ENCODE assay signal across 20 cellular contexts in genomic region chr7:50552139-50552538, GRCh38. TPM values are rescaled to one million over a fixed set of nuclear protein-coding genes. Genes with fewer than 3 reads are reported as not detected.
DNase-seq lines count a peak whose midpoint lies in the region; ATAC-seq and TF ChIP-seq lines count a peak whose summit lies in the region.
"Had no signal": no experiment of that assay in that cellular context is flagged by ENCODE, and none has a peak within 500 bp of the region (broad histone marks: within the 10 kb centered on the region; RNA-seq: fewer than 3 reads in every experiment).

No MANE protein-coding gene starts in this region.

- H3K27ac Mint-ChIP-seq in WTC11: no peak overlapping the region
- H3K27ac Mint-ChIP-seq: activated CD8-positive, alpha-beta T cell treated with anti-CD3 and anti-CD28 coated beads, Interleukin-2, amount 10 ng/mL, durations not matched to agents 7 days and 5 days; activated T-helper 17 cell treated with anti-CD3 and anti-CD28 coated beads, Interleukin-2, amount 50 U/mL, for 72 hours; CD8-positive, alpha-beta memory T cell; mesothelial cell of epicardium had no signal

- H3K9me3 Mint-ChIP-seq in WTC11: peaks cover 4% of the 10 kb centered on the region
- H3K9me3 Mint-ChIP-seq: activated T-helper 17 cell treated with anti-CD3 and anti-CD28 coated beads, Interleukin-2, amount 50 U/mL, for 72 hours; CD8-positive, alpha-beta memory T cell; mesothelial cell of epicardium had no signal

- ATAC-seq in left lung: peak; percentile 95
- ATAC-seq in WTC11: no peak
- ATAC-seq in omental fat pad (ENCODE audit: low FRiP score): no peak
- ATAC-seq: activated CD8-positive, alpha-beta T cell treated with anti-CD3 and anti-CD28 coated beads, Interleukin-2, amount 10 ng/mL, durations not matched to agents 7 days and 5 days; activated T-helper 17 cell treated with anti-CD3 and anti-CD28 coated beads, Interleukin-2, amount 50 U/mL, for 72 hours had no signal

- CTCF ChIA-PET in WTC11 (lab: Charles Lee): no interaction called here

- H3K9me3 ChIP-seq in left lung: no peaks in the 10 kb centered on the region
- H3K9me3 ChIP-seq: esophagus squamous epithelium, neutrophil had no signal

- H3K4me3 ChIP-seq in left lung: no peak overlapping the region
- H3K4me3 ChIP-seq: cardiac muscle cell, esophagus squamous epithelium had no signal

- no peaks in the 10 kb centered on the region for H3K27me3 ChIP-seq in left lung
- H3K27me3 ChIP-seq: cardiac muscle cell had no signal

- H3K4me1 Mint-ChIP-seq in WTC11: peaks cover 13% of the 10 kb centered on the region
- H3K4me1 Mint-ChIP-seq: activated T-helper 17 cell treated with anti-CD3 and anti-CD28 coated beads, Interleukin-2, amount 50 U/mL, for 72 hours; CD8-positive, alpha-beta memory T cell; mesothelial cell of epicardium had no signal

- intact Hi-C loops in left lung (cut with DNase I): no loop called here

- POLR2A ChIA-PET in WTC11 (lab: Charles Lee): no interaction called here

- H3K27me3 Mint-ChIP-seq in WTC11 (ENCODE audit: low read depth): no peaks in the 10 kb centered on the region

- H3K4me3 Mint-ChIP-seq in WTC11: no peak overlapping the region
- H3K4me3 Mint-ChIP-seq: activated CD8-positive, alpha-beta T cell treated with anti-CD3 and anti-CD28 coated beads, Interleukin-2, amount 10 ng/mL, durations not matched to agents 7 days and 5 days; activated T-helper 17 cell treated with anti-CD3 and anti-CD28 coated beads, Interleukin-2, amount 50 U/mL, for 72 hours; CD8-positive, alpha-beta memory T cell; mesothelial cell of epicardium had no signal

- no peak overlapping the region for H3K27ac ChIP-seq in left lung
- H3K27ac ChIP-seq: cardiac muscle cell, esophagus squamous epithelium, KMS-11, neutrophil had no signal

- TF ChIP-seq CTCF in left lung (IDR thresholded peaks at IDR 0.05) (no peak), WTC11 (IDR thresholded peaks at IDR 0.05) (no peak), omental fat pad (IDR thresholded peaks at IDR 0.05) (no peak)

- no peaks in the 10 kb centered on the region for H3K36me3 ChIP-seq in left lung
- H3K36me3 ChIP-seq: cardiac muscle cell, esophagus squamous epithelium, neutrophil had no signal

- H3K36me3 Mint-ChIP-seq in WTC11: no peaks in the 10 kb centered on the region
- H3K36me3 Mint-ChIP-seq: mesothelial cell of epicardium had no signal

- H3K4me1 ChIP-seq in left lung: no peaks in the 10 kb centered on the region

- peak; percentile 99 for DNase-seq in DMS153 treated with DMSO at 0.1 percent for 48 hours (lab: John Stamatoyannopoulos, UW; ENCODE audit: unreplicated experiment)
- peak; percentile 99 for DNase-seq in NCI-H146 treated with DMSO at 0.1 percent for 48 hours (lab: John Stamatoyannopoulos, UW; ENCODE audit: unreplicated experiment)
- DNase-seq in NCI-H510A (lab: John Stamatoyannopoulos, UW): peak; percentile 96
- no peak for DNase-seq in left lung
- DNase-seq in WTC11 (ENCODE audit: low spot score): no peak
- DNase-seq in germinal center (ENCODE audit: low spot score): no peak
- DNase-seq in omental fat pad (ENCODE audit: low spot score): no peak
- no peak for DNase-seq in central memory CD4-positive, alpha-beta T cell
- DNase-seq: activated CD8-positive, alpha-beta T cell treated with anti-CD3 and anti-CD28 coated beads, Interleukin-2, amount 10 ng/mL, durations not matched to agents 7 days and 5 days; CD8-positive, alpha-beta memory T cell; esophagus squamous epithelium; islet precursor cell; NCI-H446 treated with DMSO at 0.1 percent for 48 hours; stimulated activated CD4-positive, alpha-beta T cell treated with anti-CD3 and anti-CD28 coated beads, Interleukin-2, amount 100 ng/mL, for 48 hours had no signal

TF ChIP-seq in WTC11, 78 proteins besides CTCF, POLR2A, EP300 and RAD21:
- TF ChIP-seq TEAD4 (CRISPR knock-in tag; IDR thresholded peaks at IDR 0.05) (no peak), IRF2 (CRISPR knock-in tag; IDR thresholded peaks at IDR 0.05; ENCODE audit: borderline replicate concordance, low read depth) (no peak), ZNF423 (CRISPR knock-in tag; IDR thresholded peaks at IDR 0.05) (no peak), PRDM15 (CRISPR knock-in tag; IDR thresholded peaks at IDR 0.05) (no peak), IRF1 (CRISPR knock-in tag; IDR thresholded peaks at IDR 0.05) (no peak), SMAD4 (CRISPR knock-in tag; IDR thresholded peaks at IDR 0.05) (no peak), SP1 (CRISPR knock-in tag; conservative IDR thresholded peaks at IDR 0.05) (no peak), CREM (CRISPR knock-in tag; IDR thresholded peaks at IDR 0.05) (no peak), NFE2L1 (CRISPR knock-in tag; IDR thresholded peaks at IDR 0.05) (no peak), FOXJ3 (CRISPR knock-in tag; IDR thresholded peaks at IDR 0.05; ENCODE audit: borderline replicate concordance) (no peak), FOXP4 (CRISPR knock-in tag; IDR thresholded peaks at IDR 0.05) (no peak), SMAD3 (CRISPR knock-in tag; IDR thresholded peaks at IDR 0.05; ENCODE audit: borderline replicate concordance) (no peak), ETV6 (CRISPR knock-in tag; IDR thresholded peaks at IDR 0.05) (no peak), RORB (CRISPR knock-in tag; IDR thresholded peaks at IDR 0.05) (no peak)

RNA-seq across cellular contexts. Expression of gene DDC, which starts 13.1 kb away (rescaled TPM):
- total RNA-seq in left lung (1 to 10 TPM in 1 of 2 donors, under 1 TPM in 1; 0.90 to 1.2 TPM), WTC11 (2021) (not detected in 3 replicates), omental fat pad (under 1 TPM in 3 of 4 donors, not detected in 1; 0.44 to 0.79 (median 0.60) TPM)
- total RNA-seq: activated CD8-positive, alpha-beta T cell treated with anti-CD3 and anti-CD28 coated beads, Interleukin-2, amount 10 ng/mL, durations not matched to agents 7 days and 5 days; activated T-helper 17 cell treated with anti-CD3 and anti-CD28 coated beads, Interleukin-2, amount 50 U/mL, for 72 hours; cardiac muscle cell; CD8-positive, alpha-beta memory T cell; H1; mesothelial cell of epicardium had no signal

Comparison
In these comparisons a context has a peak if more than half of its experiments do, and no peak if none do; other contexts are left out.
1. DNase-seq: peak in DMS153 treated with DMSO at 0.1 percent for 48 hours (single experiment), NCI-H146 treated with DMSO at 0.1 percent for 48 hours (single experiment) and NCI-H510A (single experiment); none in left lung (0 of 2), WTC11 (single experiment), germinal center (single experiment), omental fat pad (single experiment) and central memory CD4-positive, alpha-beta T cell (single experiment).